Comparison of ENCODE assay signal across 28 cellular contexts in genomic region chr2:171249689-171250088, GRCh38.
"Had no signal": no experiment of that assay in that cellular context is flagged by ENCODE, and none has a peak within 500 bp of the region (broad histone marks: within the 10 kb centered on the region; RNA-seq: fewer than 3 reads in every experiment).

No MANE protein-coding gene starts in this region.

- H3K9me3 Mint-ChIP-seq: natural killer cell treated with Interleukin-12 subunit alpha and Interleukin-12 subunit beta and Interleukin-15 and Interleukin-18, amount 100 ng/mL, for 72 hours had no signal

- H3K27me3 ChIP-seq: dorsolateral prefrontal cortex, gastroesophageal sphincter, heart left ventricle, hepatocyte, neutrophil, right lobe of liver, tibial nerve, upper lobe of left lung had no signal

- H3K4me1 ChIP-seq: parathyroid adenoma, right lobe of liver, tibial nerve, upper lobe of left lung had no signal

- H3K36me3 Mint-ChIP-seq: natural killer cell treated with Interleukin-12 subunit alpha and Interleukin-12 subunit beta and Interleukin-15 and Interleukin-18, amount 100 ng/mL, for 72 hours had no signal

- H3K9ac ChIP-seq: parathyroid adenoma had no signal

- H3K27ac ChIP-seq: epithelial cell of prostate, gastroesophageal sphincter, heart left ventricle, hepatocyte, neutrophil, parathyroid adenoma, right lobe of liver, thoracic aorta, tibial nerve, upper lobe of left lung had no signal

- H3K27me3 Mint-ChIP-seq: memory B cell; natural killer cell treated with Interleukin-12 subunit alpha and Interleukin-12 subunit beta and Interleukin-15 and Interleukin-18, amount 100 ng/mL, for 72 hours; progenitor cell of endocrine pancreas; stimulated activated memory B cell treated with anti-CD40 and anti-IgM and Interleukin-4, amounts not matched to agents 10 μg/mL and 1 μg/mL and 100 μg/mL, for 72 hours; stimulated activated naive CD8-positive, alpha-beta T cell treated with anti-CD3 and anti-CD28 coated beads, Interleukin-15, Interleukin-2, amounts not matched to agents 100 ng/mL and 50 ng/mL, for 24 hours had no signal

- DNase-seq: dorsolateral prefrontal cortex; effector CD4-positive, alpha-beta T cell; foreskin fibroblast; heart left ventricle; kidney; right lobe of liver; small intestine; stimulated activated CD4-positive, alpha-beta T cell treated with anti-CD3 and anti-CD28 coated beads, Interleukin-1b, Interleukin-23, amount 100 ng/mL, for 48 hours; stimulated activated CD4-positive, alpha-beta T cell treated with anti-CD3 and anti-CD28 coated beads, Interleukin-4, amount 100 ng/mL, for 24 hours; upper lobe of left lung had no signal

- FAIRE-seq: colon, kidney, small intestine, urothelium cell line had no signal

- H3K4me3 ChIP-seq: dorsolateral prefrontal cortex, gastroesophageal sphincter, heart left ventricle, hepatocyte, lung, right lobe of liver, thoracic aorta, tibial nerve, upper lobe of left lung had no signal

- H3K27ac Mint-ChIP-seq: memory B cell; natural killer cell treated with Interleukin-12 subunit alpha and Interleukin-12 subunit beta and Interleukin-15 and Interleukin-18, amount 100 ng/mL, for 72 hours; progenitor cell of endocrine pancreas; stimulated activated naive CD8-positive, alpha-beta T cell treated with anti-CD3 and anti-CD28 coated beads, Interleukin-15, Interleukin-2, amounts not matched to agents 100 ng/mL and 50 ng/mL, for 24 hours had no signal

- ATAC-seq: esophagus mucosa; gastroesophageal sphincter; heart left ventricle; left lobe of liver; natural killer cell treated with Interleukin-12 subunit alpha and Interleukin-12 subunit beta and Interleukin-15 and Interleukin-18, amount 100 ng/mL, for 72 hours; right lobe of liver; stimulated activated memory B cell treated with anti-CD40 and anti-IgM and Interleukin-4, amounts not matched to agents 10 μg/mL and 1 μg/mL and 100 μg/mL, for 72 hours had no signal

- H2AFZ ChIP-seq: hepatocyte, parathyroid adenoma had no signal

- H3K4me2 ChIP-seq: hepatocyte had no signal

- H3K4me3 Mint-ChIP-seq: memory B cell; natural killer cell treated with Interleukin-12 subunit alpha and Interleukin-12 subunit beta and Interleukin-15 and Interleukin-18, amount 100 ng/mL, for 72 hours; neural crest cell; stimulated activated memory B cell treated with anti-CD40 and anti-IgM and Interleukin-4, amounts not matched to agents 10 μg/mL and 1 μg/mL and 100 μg/mL, for 72 hours; stimulated activated naive CD8-positive, alpha-beta T cell treated with anti-CD3 and anti-CD28 coated beads, Interleukin-15, Interleukin-2, amounts not matched to agents 100 ng/mL and 50 ng/mL, for 24 hours had no signal

- H3K9me3 ChIP-seq: right lobe of liver had no signal

- H3K79me2 ChIP-seq: hepatocyte, parathyroid adenoma had no signal

- H3K36me3 ChIP-seq: gastroesophageal sphincter, heart left ventricle, neutrophil, right lobe of liver, thoracic aorta, tibial nerve, upper lobe of left lung had no signal
